ENCODE assay signal across 1 cellular context in genomic region chr17:75404739-75405364, GRCh38.
TF ChIP-seq lines count a peak whose summit lies in the region.

No MANE protein-coding gene starts in this region.

TF ChIP-seq in endothelial cell of umbilical vein, 7 proteins besides CTCF, POLR2A, EP300 and RAD21 (continued from another document):
- TF ChIP-seq EZH2 (IDR thresholded peaks at IDR 0.05; ENCODE audit: borderline replicate concordance, low read depth, low read length, severe bottlenecking) (no peak), POLR2AphosphoS5 (IDR thresholded peaks at IDR 0.05; ENCODE audit: insufficient read depth, low read depth, low read length) (no peak), MAX (IDR thresholded peaks at IDR 0.05; ENCODE audit: insufficient read depth, insufficient read length) (no peak), GATA2 (IDR thresholded peaks at IDR 0.05; ENCODE audit: insufficient read depth, insufficient read length, low read depth, low read length) (no peak), FOS (IDR thresholded peaks at IDR 0.05; ENCODE audit: borderline replicate concordance, insufficient read depth, low read length) (no peak)
